ENCODE assay signal across 8 cellular contexts in genomic region chr22:22321743-22322611, GRCh38.
A peak's percentile ranks its signal among the peaks of the same experiment; 100 is the strongest.
DNase-seq lines count a peak whose midpoint lies in the region; ATAC-seq and TF ChIP-seq lines count a peak whose summit lies in the region.
"Not testable (repeated sequence)": the region's sequence is repeated elsewhere in the genome, so short reads cannot be mapped to it uniquely, and the experiment has no call there.

No MANE protein-coding gene starts in this region.

- not testable (repeated sequence) for H3K9me3 ChIP-seq in heart right ventricle, prostate gland, upper lobe of right lung

- not testable (repeated sequence) for H3K4me1 ChIP-seq in heart right ventricle; prostate gland (replicated peaks); upper lobe of right lung

- peak; percentile 90 for TF ChIP-seq CTCF in GM12864 (IDR thresholded peaks at IDR 0.05; ENCODE audit: low read depth, low read length, missing control alignments)
- peak; percentile 69 to 88 (median 81) for TF ChIP-seq CTCF in heart right ventricle (IDR thresholded peaks at IDR 0.05)
- peak; percentile 47 to 67 (median 58) for TF ChIP-seq CTCF in prostate gland (IDR thresholded peaks at IDR 0.05)
- TF ChIP-seq CTCF in upper lobe of right lung (IDR thresholded peaks at IDR 0.05): peak; percentile 78

- H3K4me3 ChIP-seq in GM12864 (ENCODE audit: low read depth, low read length); heart right ventricle; prostate gland; upper lobe of right lung: not testable (repeated sequence)

- not testable (repeated sequence) for H3K27ac ChIP-seq in heart right ventricle, prostate gland, upper lobe of right lung

- TF ChIP-seq POLR2A in prostate gland (IDR thresholded peaks at IDR 0.05): not testable (repeated sequence)

- H3K36me3 ChIP-seq in heart right ventricle (peaks cover 0 to 50% (median 5%) of the 10 kb centered on the region in 9 donors), upper lobe of right lung (peaks cover 19% of the 10 kb centered on the region)
- not testable (repeated sequence) for H3K36me3 ChIP-seq in prostate gland

- intact Hi-C loops in heart right ventricle (cut with DNase I); prostate gland (cut with DNase I); upper lobe of right lung (cut with DNase I): not testable (repeated sequence)

- ATAC-seq in HG02938 (IDR thresholded peaks at IDR 0.05; ENCODE audit: unreplicated experiment): peak; percentile 85
- peak; percentile 57 to 89 (median 76) for ATAC-seq in heart right ventricle
- ATAC-seq in upper lobe of right lung: peak; percentile 92

- DNase-seq in GM12864 (ENCODE audit: low read depth): peak; percentile 33
- DNase-seq in NCI-H2107 treated with DMSO at 0.1 percent for 48 hours (lab: John Stamatoyannopoulos, UW; ENCODE audit: unreplicated experiment): peak; percentile 3
- peak; percentile 10 for DNase-seq in T1000 (lab: John Stamatoyannopoulos, UW)
- DNase-seq in amniotic epithelial cell (ENCODE audit: low read depth): peak; percentile 24
- peak; percentile 30 to 59 for DNase-seq in heart right ventricle
- DNase-seq in prostate gland (ENCODE audit: low spot score): peak; percentile 28
- peak; percentile 81 for DNase-seq in upper lobe of right lung

- 37 to 39% methylated on average over 11 of the region's 11 CpGs for WGBS in heart right ventricle, 2 donors
- 37% methylated on average over 10 of the region's 11 CpGs for WGBS in prostate gland

- not testable (repeated sequence) for H3K27me3 ChIP-seq in heart right ventricle; prostate gland (replicated peaks; ENCODE audit: insufficient read depth); upper lobe of right lung

Comparison
In these comparisons a context has a peak if more than half of its experiments do, and no peak if none do; other contexts are left out.
1. DNase-seq: peak in every context shown above with its lines; median percentile 81 in upper lobe of right lung; 44 in heart right ventricle; 33 in GM12864; 28 in prostate gland; 24 in amniotic epithelial cell; 10 in T1000; 3 in NCI-H2107 treated with DMSO at 0.1 percent for 48 hours.